Comparison of ENCODE assay signal across 1 cellular context in the genomic region with DNA sequence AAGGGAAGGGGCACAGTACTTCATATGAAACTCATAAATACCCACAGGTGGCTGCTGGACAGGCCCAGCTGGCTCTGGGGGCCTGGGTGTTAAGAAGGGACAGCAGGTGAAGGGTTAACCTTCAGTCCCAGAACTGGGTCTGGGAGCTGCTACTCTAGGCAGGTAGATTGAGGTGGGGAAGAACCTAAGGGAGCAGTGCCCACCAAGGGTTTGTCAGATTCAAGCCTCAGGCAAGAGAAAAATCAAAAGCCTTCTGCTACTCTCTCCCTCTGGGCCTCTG.
TF ChIP-seq lines count a peak whose summit lies in the region.

No MANE protein-coding gene starts in this region.

TF ChIP-seq in WTC11, 78 proteins besides CTCF, POLR2A, EP300 and RAD21 (continued from another document):
- TF ChIP-seq, protein P1, sequence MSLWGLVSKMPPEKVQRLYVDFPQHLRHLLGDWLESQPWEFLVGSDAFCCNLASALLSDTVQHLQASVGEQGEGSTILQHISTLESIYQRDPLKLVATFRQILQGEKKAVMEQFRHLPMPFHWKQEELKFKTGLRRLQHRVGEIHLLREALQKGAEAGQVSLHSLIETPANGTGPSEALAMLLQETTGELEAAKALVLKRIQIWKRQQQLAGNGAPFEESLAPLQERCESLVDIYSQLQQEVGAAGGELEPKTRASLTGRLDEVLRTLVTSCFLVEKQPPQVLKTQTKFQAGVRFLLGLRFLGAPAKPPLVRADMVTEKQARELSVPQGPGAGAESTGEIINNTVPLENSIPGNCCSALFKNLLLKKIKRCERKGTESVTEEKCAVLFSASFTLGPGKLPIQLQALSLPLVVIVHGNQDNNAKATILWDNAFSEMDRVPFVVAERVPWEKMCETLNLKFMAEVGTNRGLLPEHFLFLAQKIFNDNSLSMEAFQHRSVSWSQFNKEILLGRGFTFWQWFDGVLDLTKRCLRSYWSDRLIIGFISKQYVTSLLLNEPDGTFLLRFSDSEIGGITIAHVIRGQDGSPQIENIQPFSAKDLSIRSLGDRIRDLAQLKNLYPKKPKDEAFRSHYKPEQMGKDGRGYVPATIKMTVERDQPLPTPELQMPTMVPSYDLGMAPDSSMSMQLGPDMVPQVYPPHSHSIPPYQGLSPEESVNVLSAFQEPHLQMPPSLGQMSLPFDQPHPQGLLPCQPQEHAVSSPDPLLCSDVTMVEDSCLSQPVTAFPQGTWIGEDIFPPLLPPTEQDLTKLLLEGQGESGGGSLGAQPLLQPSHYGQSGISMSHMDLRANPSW (CRISPR knock-in tag; conservative IDR thresholded peaks at IDR 0.05; ENCODE audit: low read depth) = no peak
- TF ChIP-seq, protein P2, sequence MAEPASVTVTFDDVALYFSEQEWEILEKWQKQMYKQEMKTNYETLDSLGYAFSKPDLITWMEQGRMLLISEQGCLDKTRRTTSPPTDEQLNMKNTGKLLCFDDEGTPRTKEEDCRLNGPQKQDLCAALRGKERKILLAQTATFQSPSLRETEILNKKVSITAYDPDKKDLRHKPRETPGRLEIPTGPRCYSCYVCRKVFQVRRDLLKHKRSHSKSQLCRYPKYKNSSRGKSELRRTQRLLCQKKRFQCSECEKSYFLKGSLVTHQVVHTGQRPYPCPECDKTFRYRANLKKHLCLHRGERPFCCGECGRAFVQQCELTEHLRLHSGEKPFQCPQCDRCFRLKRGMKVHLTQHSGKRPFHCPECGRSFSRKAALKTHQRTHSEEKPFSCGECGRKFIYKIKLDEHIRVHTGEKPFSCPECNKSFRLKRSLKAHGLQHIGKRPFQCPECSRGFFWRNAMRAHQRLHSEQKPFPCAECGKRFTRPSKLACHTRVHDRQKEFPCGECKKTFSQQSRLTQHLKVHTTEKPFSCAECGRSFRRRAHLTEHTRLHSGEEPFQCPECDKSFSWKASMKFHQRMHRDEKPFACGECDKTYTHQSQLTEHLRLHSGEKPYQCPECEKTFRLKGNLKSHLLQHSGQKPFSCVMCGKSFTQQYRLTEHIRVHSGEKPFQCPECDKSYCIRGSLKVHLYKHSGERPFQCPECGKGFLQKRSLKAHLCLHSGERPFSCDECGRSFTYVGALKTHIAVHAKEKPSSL (CRISPR knock-in tag; conservative IDR thresholded peaks at IDR 0.05) = peak; percentile 83
- TF ChIP-seq CREB1 (CRISPR knock-in tag; IDR thresholded peaks at IDR 0.05) (no peak), CREM (CRISPR knock-in tag; IDR thresholded peaks at IDR 0.05) (no peak), EMX1 (CRISPR knock-in tag; IDR thresholded peaks at IDR 0.05) (peak; percentile 81; the same call in 1 of the 2 replicates), NFATC4 (CRISPR knock-in tag; IDR thresholded peaks at IDR 0.05) (peak; percentile 83; the same call in 1 of the 2 replicates)
- TF ChIP-seq, protein P3, sequence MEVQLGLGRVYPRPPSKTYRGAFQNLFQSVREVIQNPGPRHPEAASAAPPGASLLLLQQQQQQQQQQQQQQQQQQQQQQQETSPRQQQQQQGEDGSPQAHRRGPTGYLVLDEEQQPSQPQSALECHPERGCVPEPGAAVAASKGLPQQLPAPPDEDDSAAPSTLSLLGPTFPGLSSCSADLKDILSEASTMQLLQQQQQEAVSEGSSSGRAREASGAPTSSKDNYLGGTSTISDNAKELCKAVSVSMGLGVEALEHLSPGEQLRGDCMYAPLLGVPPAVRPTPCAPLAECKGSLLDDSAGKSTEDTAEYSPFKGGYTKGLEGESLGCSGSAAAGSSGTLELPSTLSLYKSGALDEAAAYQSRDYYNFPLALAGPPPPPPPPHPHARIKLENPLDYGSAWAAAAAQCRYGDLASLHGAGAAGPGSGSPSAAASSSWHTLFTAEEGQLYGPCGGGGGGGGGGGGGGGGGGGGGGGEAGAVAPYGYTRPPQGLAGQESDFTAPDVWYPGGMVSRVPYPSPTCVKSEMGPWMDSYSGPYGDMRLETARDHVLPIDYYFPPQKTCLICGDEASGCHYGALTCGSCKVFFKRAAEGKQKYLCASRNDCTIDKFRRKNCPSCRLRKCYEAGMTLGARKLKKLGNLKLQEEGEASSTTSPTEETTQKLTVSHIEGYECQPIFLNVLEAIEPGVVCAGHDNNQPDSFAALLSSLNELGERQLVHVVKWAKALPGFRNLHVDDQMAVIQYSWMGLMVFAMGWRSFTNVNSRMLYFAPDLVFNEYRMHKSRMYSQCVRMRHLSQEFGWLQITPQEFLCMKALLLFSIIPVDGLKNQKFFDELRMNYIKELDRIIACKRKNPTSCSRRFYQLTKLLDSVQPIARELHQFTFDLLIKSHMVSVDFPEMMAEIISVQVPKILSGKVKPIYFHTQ (CRISPR knock-in tag; IDR thresholded peaks at IDR 0.05) = peak; percentile 59; the same call in 1 of the 2 replicates
- TF ChIP-seq, protein P4, sequence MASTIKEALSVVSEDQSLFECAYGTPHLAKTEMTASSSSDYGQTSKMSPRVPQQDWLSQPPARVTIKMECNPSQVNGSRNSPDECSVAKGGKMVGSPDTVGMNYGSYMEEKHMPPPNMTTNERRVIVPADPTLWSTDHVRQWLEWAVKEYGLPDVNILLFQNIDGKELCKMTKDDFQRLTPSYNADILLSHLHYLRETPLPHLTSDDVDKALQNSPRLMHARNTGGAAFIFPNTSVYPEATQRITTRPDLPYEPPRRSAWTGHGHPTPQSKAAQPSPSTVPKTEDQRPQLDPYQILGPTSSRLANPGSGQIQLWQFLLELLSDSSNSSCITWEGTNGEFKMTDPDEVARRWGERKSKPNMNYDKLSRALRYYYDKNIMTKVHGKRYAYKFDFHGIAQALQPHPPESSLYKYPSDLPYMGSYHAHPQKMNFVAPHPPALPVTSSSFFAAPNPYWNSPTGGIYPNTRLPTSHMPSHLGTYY (CRISPR knock-in tag; IDR thresholded peaks at IDR 0.05) = peak; percentile 56
